ENCODE assay signal across 25 cellular contexts in genomic region chr19:50435627-50436026, GRCh38. TPM values are rescaled to one million over a fixed set of nuclear protein-coding genes. Genes with fewer than 3 reads are reported as not detected.
A peak's percentile ranks its signal among the peaks of the same experiment; 100 is the strongest.
DNase-seq lines count a peak whose midpoint lies in the region; ATAC-seq and TF ChIP-seq lines count a peak whose summit lies in the region.
"Had no signal": no experiment of that assay in that cellular context is flagged by ENCODE, and none has a peak within 500 bp of the region (broad histone marks: within the 10 kb centered on the region; RNA-seq: fewer than 3 reads in every experiment).

No MANE protein-coding gene starts in this region.

- TF ChIP-seq POLR2A in IMR-90 (IDR thresholded peaks at IDR 0.05; ENCODE audit: low read depth, low read length) = no peak
- no peak for TF ChIP-seq POLR2A in gastrocnemius medialis (IDR thresholded peaks at IDR 0.05)
- TF ChIP-seq POLR2A in suprapubic skin (IDR thresholded peaks at IDR 0.05) = no peak

- H3K27me3 Mint-ChIP-seq in endodermal cell (ENCODE audit: insufficient read depth) = peaks cover 41% of the 10 kb centered on the region
- H3K27me3 Mint-ChIP-seq in CD4-positive, alpha-beta memory T cell = peaks cover 9 to 25% of the 10 kb centered on the region in 2 donors

- H3K9me3 ChIP-seq in IMR-90 (ENCODE audit: control insufficient read depth, insufficient read depth, low read length) = no peaks in the 10 kb centered on the region
- H3K9me3 ChIP-seq in endodermal cell (ENCODE audit: control insufficient read depth, low read length) = no peaks in the 10 kb centered on the region
- no peaks in the 10 kb centered on the region for H3K9me3 ChIP-seq in gastrocnemius medialis
- H3K9me3 ChIP-seq in CD4-positive, alpha-beta memory T cell (ENCODE audit: control insufficient read depth in 1 of 2, low read length in 2 of 2) = no peaks in the 10 kb centered on the region
- H3K9me3 ChIP-seq in suprapubic skin = no peaks in the 10 kb centered on the region

- no peak overlapping the region for H3K4ac ChIP-seq in IMR-90 (ENCODE audit: low read depth, low read length)

- in situ Hi-C loops in IMR-90 (cut with MboI; ENCODE audit: low sequenced_read_pairs) (no loop called here), gastrocnemius medialis (cut with MboI; ENCODE audit: low sequenced_read_pairs in 4 of 4) (no loop called here)

- no peak overlapping the region for H2BK20ac ChIP-seq in IMR-90 (ENCODE audit: low read depth, low read length)

- TF ChIP-seq RAD21 in IMR-90 (IDR thresholded peaks at IDR 0.05; ENCODE audit: low read length) = no peak

- no peak overlapping the region for H4K8ac ChIP-seq in IMR-90 (ENCODE audit: low read depth in 2 of 2, low read length in 2 of 2)

- H3K9me3 Mint-ChIP-seq in endodermal cell = no peaks in the 10 kb centered on the region
- H3K9me3 Mint-ChIP-seq in CD4-positive, alpha-beta memory T cell = peaks cover 0 to 2% (median 0%) of the 10 kb centered on the region in 8 donors
- H3K9me3 Mint-ChIP-seq: T-cell had no signal

- H2BK5ac ChIP-seq in IMR-90 (ENCODE audit: low read depth, low read length, poor library complexity, severe bottlenecking) = no peak overlapping the region

- no peak overlapping the region for H3K23ac ChIP-seq in IMR-90 (ENCODE audit: low read depth, low read length)

- BruUV-seq in IMR-90 (replicated peaks; lab: Mats Ljungman, UMichigan) = no TSS peak

- no peak overlapping the region for H4K5ac ChIP-seq in IMR-90 (ENCODE audit: low read depth, low read length)

- no peak overlapping the region for H2BK120ac ChIP-seq in IMR-90 (ENCODE audit: low read depth, low read length)

- H3K27me3 ChIP-seq in IMR-90 (ENCODE audit: control insufficient read depth, insufficient read depth, low read length) (peaks cover 26% of the 10 kb centered on the region), endodermal cell (ENCODE audit: control insufficient read depth, insufficient read depth, low read length, poor library complexity, severe bottlenecking) (no peaks in the 10 kb centered on the region), gastrocnemius medialis (peaks cover 4 to 14% (median 10%) of the 10 kb centered on the region in 3 donors), suprapubic skin (peaks cover 41% of the 10 kb centered on the region)
- H3K27me3 ChIP-seq in CD4-positive, alpha-beta memory T cell (ENCODE audit: insufficient read depth, low read length) = no peaks in the 10 kb centered on the region

- WGBS in IMR-90 (ENCODE audit: extremely low coverage in 2 of 2, insufficient read length in 1 of 2), 2 experiments = no CpG with 5 or more reads among the region's 12 CpGs
- WGBS in endodermal cell (ENCODE audit: insufficient coverage in 1 of 2, insufficient read length in 1 of 2), 2 experiments = 87 to 91% methylated on average over 5 to 12 of the region's 12 CpGs
- WGBS in suprapubic skin = 82% methylated on average over 12 of the region's 12 CpGs

- dilution Hi-C loops in IMR-90 (cut with HindIII; ENCODE audit: low sequenced_read_pairs, unreplicated experiment) = no loop called here

- intact Hi-C loops in IMR-90 (cut with micrococcal nuclease) = no loop called here
- intact Hi-C loops in gastrocnemius medialis (cut with DNase I; ENCODE audit: low total_unique reads) = loop anchor here (10.0 kb wide), 1 partner anchor 369 kb away; no protein-coding TSS in a partner anchor
- intact Hi-C loops in CD4-positive, alpha-beta memory T cell (cut with micrococcal nuclease) = no loop called here

- CTCF ChIA-PET in IMR-90 (lab: Yijun Ruan, JAX) = no interaction called here
- CTCF ChIA-PET in CD4-positive, alpha-beta memory T cell (lab: Charles Lee; ENCODE audit: partially characterized antibody) = no interaction called here

- H3K4me3 ChIP-seq in IMR-90 (ENCODE audit: insufficient read depth, low read depth, low read length) (no peak overlapping the region), endodermal cell (ENCODE audit: low read length) (no peak overlapping the region), gastrocnemius medialis (no peak overlapping the region), suprapubic skin (no peak overlapping the region)
- H3K4me3 ChIP-seq in CD4-positive, alpha-beta memory T cell (ENCODE audit: low read length in 2 of 2) = no peak overlapping the region

- H3K9me1 ChIP-seq in IMR-90 (ENCODE audit: insufficient read depth, low read length) = no peaks in the 10 kb centered on the region

- H3K27ac Mint-ChIP-seq in endodermal cell = no peak overlapping the region
- H3K27ac Mint-ChIP-seq in CD4-positive, alpha-beta memory T cell = no peak overlapping the region
- H3K27ac Mint-ChIP-seq: T-cell had no signal

- H3K9ac ChIP-seq in IMR-90 (ENCODE audit: low read depth, low read length) = no peak overlapping the region
- H3K9ac ChIP-seq in endodermal cell (ENCODE audit: extremely low read depth, low read length, poor library complexity, severe bottlenecking) = no peak overlapping the region

- H3K4me1 ChIP-seq in IMR-90 (ENCODE audit: control insufficient read depth, insufficient read depth, low read length) = 0 out of 2 replicates have a peak, but pooled peaks cover 3% of the 10 kb centered on the region
- H3K4me1 ChIP-seq in endodermal cell (ENCODE audit: control insufficient read depth, insufficient read depth, low read length) = no peaks in the 10 kb centered on the region
- H3K4me1 ChIP-seq in gastrocnemius medialis = peaks cover 12 to 14% of the 10 kb centered on the region in 2 donors
- H3K4me1 ChIP-seq in CD4-positive, alpha-beta memory T cell (ENCODE audit: insufficient read depth, low read length) = peaks cover 13% of the 10 kb centered on the region
- peaks cover 20% of the 10 kb centered on the region for H3K4me1 ChIP-seq in suprapubic skin

- H3K36me3 Mint-ChIP-seq in endodermal cell (ENCODE audit: low read depth) = no peaks in the 10 kb centered on the region
- no peaks in the 10 kb centered on the region for H3K36me3 Mint-ChIP-seq in CD4-positive, alpha-beta memory T cell
- H3K36me3 Mint-ChIP-seq: T-cell had no signal

- no peaks in the 10 kb centered on the region for H3K36me3 ChIP-seq in IMR-90 (ENCODE audit: control insufficient read depth, insufficient read depth, low read length)
- H3K36me3 ChIP-seq in endodermal cell (ENCODE audit: control insufficient read depth, insufficient read depth, low read length) = no peaks in the 10 kb centered on the region
- H3K36me3 ChIP-seq in gastrocnemius medialis = no peaks in the 10 kb centered on the region
- H3K36me3 ChIP-seq in CD4-positive, alpha-beta memory T cell (ENCODE audit: insufficient read depth, low read length) = no peaks in the 10 kb centered on the region
- no peaks in the 10 kb centered on the region for H3K36me3 ChIP-seq in suprapubic skin

- no peak overlapping the region for H3K4me2 ChIP-seq in IMR-90 (ENCODE audit: low read depth, low read length)

- ATAC-seq in IMR-90 (ENCODE audit: low read depth) (no peak), gastrocnemius medialis (no peak)
- ATAC-seq: Panc1, T-cell had no signal

- H2AFZ ChIP-seq in IMR-90 (replicated peaks; ENCODE audit: low read length, poor library complexity) = no peak overlapping the region

- H3K14ac ChIP-seq in IMR-90 (replicated peaks; ENCODE audit: low read depth, low read length) = no peak overlapping the region

- H3K4me3 Mint-ChIP-seq in endodermal cell = no peak overlapping the region
- H3K4me3 Mint-ChIP-seq in CD4-positive, alpha-beta memory T cell = no peak overlapping the region
- H3K4me3 Mint-ChIP-seq: T-cell had no signal

- H4K91ac ChIP-seq in IMR-90 (ENCODE audit: insufficient read depth, low read depth, low read length) = no peak overlapping the region

- no peak overlapping the region for H2AK5ac ChIP-seq in IMR-90 (ENCODE audit: low read depth, low read length)

- TF ChIP-seq CTCF in IMR-90 (conservative IDR thresholded peaks at IDR 0.05; ENCODE audit: low read depth, low read length) (no peak), endodermal cell (conservative IDR thresholded peaks at IDR 0.05) (no peak), gastrocnemius medialis (IDR thresholded peaks at IDR 0.05 in 4 of 5, conservative IDR thresholded peaks at IDR 0.05 in 1 of 5) (no peak), suprapubic skin (IDR thresholded peaks at IDR 0.05) (no peak)

- DNase-seq in IMR-90 = no peak
- peak; percentile 32 for DNase-seq in endodermal cell
- DNase-seq in gastrocnemius medialis = no peak
- DNase-seq in CD4-positive, alpha-beta memory T cell = no peak
- no peak for DNase-seq in iPS-NIHi11 (ENCODE audit: low spot score)
- DNase-seq in suprapubic skin (ENCODE audit: low spot score in 2 of 2) = no peak
- DNase-seq in NCI-H2196 (lab: John Stamatoyannopoulos, UW; ENCODE audit: unreplicated experiment) = no peak
- DNase-seq: DMS53, MV-4-11, NCI-H1105 treated with DMSO at 0.1 percent for 48 hours, NCI-H146, NCI-H1930, NCI-H2107, NCI-H446 treated with DMSO at 0.1 percent for 48 hours, NCI-H526 treated with DMSO at 0.1 percent for 48 hours, SHP77, T-cell had no signal

- peak overlapping the region; percentile 50 for H2AK9ac ChIP-seq in IMR-90 (replicated peaks; ENCODE audit: low read depth, low read length, poor library complexity)

- H3K79me1 ChIP-seq in IMR-90 (ENCODE audit: low read depth in 1 of 2, low read length in 2 of 2) = no peaks in the 10 kb centered on the region

- H4K20me1 ChIP-seq in IMR-90 (ENCODE audit: insufficient read depth, low read length) = no peaks in the 10 kb centered on the region

- no peak overlapping the region for H3K56ac ChIP-seq in IMR-90 (ENCODE audit: extremely low read depth, insufficient read depth, low read length)

- no peak for TF ChIP-seq EP300 in suprapubic skin (IDR thresholded peaks at IDR 0.05)

- no peak overlapping the region for H2BK15ac ChIP-seq in IMR-90 (ENCODE audit: low read depth, low read length)

- peaks cover 8% of the 10 kb centered on the region for H3K4me1 Mint-ChIP-seq in endodermal cell
- H3K4me1 Mint-ChIP-seq in CD4-positive, alpha-beta memory T cell = peaks cover 6 to 16% (median 9%) of the 10 kb centered on the region in 4 donors

- no peak overlapping the region for H3K27ac ChIP-seq in IMR-90 (ENCODE audit: insufficient read depth, low read length)
- no peak overlapping the region for H3K27ac ChIP-seq in endodermal cell (ENCODE audit: low read depth, low read length)
- peak overlapping the region in 3 of 4 donors; percentile 85 to 94 (median 89) for H3K27ac ChIP-seq in gastrocnemius medialis
- H3K27ac ChIP-seq in CD4-positive, alpha-beta memory T cell (ENCODE audit: low read depth, low read length) = no peak overlapping the region
- no peak overlapping the region for H3K27ac ChIP-seq in suprapubic skin
- H3K27ac ChIP-seq: RWPE1 had no signal

- no peak overlapping the region for H3K18ac ChIP-seq in IMR-90 (ENCODE audit: low read depth, low read length)

- POLR2A ChIA-PET in IMR-90 (lab: Charles Lee; ENCODE audit: unreplicated experiment) = no interaction called here
- POLR2A ChIA-PET in CD4-positive, alpha-beta memory T cell (lab: Charles Lee; ENCODE audit: partially characterized antibody) = no interaction called here

RNA-seq across cellular contexts. Expression of gene MYBPC2, which starts 2.9 kb away (rescaled TPM):
- not detected in 2 replicates for total RNA-seq in IMR-90 (2012; rRNA removed)
- polyA plus RNA-seq in IMR-90 (2012; rRNA removed) = not detected in 2 replicates
- polyA plus RNA-seq in IMR-90 (2012; cell fraction: cytosol; rRNA removed) = 0.01 TPM in 1 of 2 replicates, not detected in the other
- 0.01 TPM in 1 of 2 replicates, not detected in the other for polyA plus RNA-seq in IMR-90 (2012; cell fraction: nucleus; rRNA removed; ENCODE audit: low replicate concordance)
- 1 to 10 TPM; 1.9 to 2.3 TPM for total RNA-seq in endodermal cell
- 0.71 TPM for polyA plus RNA-seq in endodermal cell (2013, experiment 1 of 2)
- polyA plus RNA-seq in endodermal cell (2013, experiment 2 of 2) = 0.62 TPM
- 100 to 1,000 TPM; 358 to 988 (median 442) TPM for total RNA-seq in gastrocnemius medialis
- total RNA-seq in CD4-positive, alpha-beta memory T cell = not detected
- under 1 TPM in 1 of 2 donors, not detected in 1; 0.10 TPM for polyA plus RNA-seq in CD4-positive, alpha-beta memory T cell
- total RNA-seq in suprapubic skin = under 1 TPM in 1 of 4 donors, not detected in 3; 0.29 TPM
- total RNA-seq: A673, H4, HT-29, MCF 10A, SK-MEL-5 had no signal

RNA-seq across cellular contexts. Expression of gene SPIB, which starts 16.9 kb away (rescaled TPM):
- total RNA-seq in IMR-90 (2012; rRNA removed) (not detected in 2 replicates), endodermal cell (1 to 10 TPM in 1 of 2 donors, under 1 TPM in 1; 0.11 to 2.6 TPM), gastrocnemius medialis (under 1 TPM in 1 of 4 donors, not detected in 3; 0.15 TPM), suprapubic skin (not detected)
- polyA plus RNA-seq in IMR-90 (2012; rRNA removed) = not detected in 2 replicates
- not detected in 2 replicates for polyA plus RNA-seq in IMR-90 (2012; cell fraction: cytosol; rRNA removed)
- not detected in 2 replicates for polyA plus RNA-seq in IMR-90 (2012; cell fraction: nucleus; rRNA removed; ENCODE audit: low replicate concordance)
- 0.68 TPM for polyA plus RNA-seq in endodermal cell (2013, experiment 1 of 2)
- 0.41 TPM for polyA plus RNA-seq in endodermal cell (2013, experiment 2 of 2)
- not detected for total RNA-seq in CD4-positive, alpha-beta memory T cell
- polyA plus RNA-seq in CD4-positive, alpha-beta memory T cell = 1 to 10 TPM in 1 of 2 donors, not detected in 1; 1.9 TPM
- total RNA-seq: HT-29, LHCN-M2, MCF 10A, SK-MEL-5 had no signal

RNA-seq across cellular contexts. Expression of gene EMC10, which starts 40.7 kb away (rescaled TPM):
- total RNA-seq in IMR-90 (2012; rRNA removed) (11.3 and 12.2 TPM in 2 replicates), endodermal cell (100 to 1,000 TPM; 119 to 123 TPM), gastrocnemius medialis (10 to 100 TPM; 29.2 to 67.4 (median 45.4) TPM), suprapubic skin (10 to 100 TPM; 34.9 to 77.2 (median 71.1) TPM)
- polyA plus RNA-seq in IMR-90 (2012; rRNA removed) = 90.9 and 103 TPM in 2 replicates
- polyA plus RNA-seq in IMR-90 (2012; cell fraction: cytosol; rRNA removed) = 111 and 157 TPM in 2 replicates
- polyA plus RNA-seq in IMR-90 (2012; cell fraction: nucleus; rRNA removed; ENCODE audit: low replicate concordance) = 32.4 and 52.8 TPM in 2 replicates
- 88.6 TPM for polyA plus RNA-seq in endodermal cell (2013, experiment 1 of 2)
- polyA plus RNA-seq in endodermal cell (2013, experiment 2 of 2) = 88.0 TPM
- 10 to 100 TPM; 83.7 to 92.6 TPM for total RNA-seq in CD4-positive, alpha-beta memory T cell
- 10 to 100 TPM in 1 of 2 donors, 1 to 10 TPM in 1; 7.8 to 10.1 TPM for polyA plus RNA-seq in CD4-positive, alpha-beta memory T cell

RNA-seq across cellular contexts. Expression of gene GARIN5A, which starts 41.0 kb away (rescaled TPM):
- total RNA-seq in IMR-90 (2012; rRNA removed) = 0.28 TPM in 1 of 2 replicates, not detected in the other
- 0.49 and 0.53 TPM in 2 replicates for polyA plus RNA-seq in IMR-90 (2012; rRNA removed)
- 0.08 and 0.90 TPM in 2 replicates for polyA plus RNA-seq in IMR-90 (2012; cell fraction: cytosol; rRNA removed)
- polyA plus RNA-seq in IMR-90 (2012; cell fraction: nucleus; rRNA removed; ENCODE audit: low replicate concordance) = 0.50 and 0.85 TPM in 2 replicates
- total RNA-seq in endodermal cell = 1 to 10 TPM; 8.3 to 9.5 TPM
- 1.7 TPM for polyA plus RNA-seq in endodermal cell (2013, experiment 1 of 2)
- polyA plus RNA-seq in endodermal cell (2013, experiment 2 of 2) = 2.4 TPM
- total RNA-seq in gastrocnemius medialis = 10 to 100 TPM in 1 of 4 donors, 1 to 10 TPM in 2, not detected in 1; 1.2 to 11.0 (median 1.9) TPM
- under 1 TPM in 1 of 2 experiments, not detected in 1; 0.61 TPM for total RNA-seq in CD4-positive, alpha-beta memory T cell
- under 1 TPM; 0.39 to 0.44 TPM for polyA plus RNA-seq in CD4-positive, alpha-beta memory T cell
- total RNA-seq in suprapubic skin = 1 to 10 TPM in 3 of 4 donors, not detected in 1; 3.9 to 5.0 (median 4.2) TPM

RNA-seq across cellular contexts. Expression of gene POLD1, which starts 51.5 kb away (rescaled TPM):
- total RNA-seq in IMR-90 (2012; rRNA removed) (13.1 and 13.8 TPM in 2 replicates), endodermal cell (100 to 1,000 TPM; 106 to 127 TPM), gastrocnemius medialis (10 to 100 TPM in 1 of 4 donors, 1 to 10 TPM in 3; 4.0 to 18.3 (median 6.0) TPM), suprapubic skin (10 to 100 TPM; 17.2 to 26.9 (median 21.5) TPM)
- 28.9 and 40.2 TPM in 2 replicates for polyA plus RNA-seq in IMR-90 (2012; rRNA removed)
- 15.6 and 24.5 TPM in 2 replicates for polyA plus RNA-seq in IMR-90 (2012; cell fraction: cytosol; rRNA removed)
- 76.5 and 228 TPM in 2 replicates for polyA plus RNA-seq in IMR-90 (2012; cell fraction: nucleus; rRNA removed; ENCODE audit: low replicate concordance)
- 68.6 TPM for polyA plus RNA-seq in endodermal cell (2013, experiment 1 of 2)
- polyA plus RNA-seq in endodermal cell (2013, experiment 2 of 2) = 68.1 TPM
- 10 to 100 TPM; 40.4 to 41.1 TPM for total RNA-seq in CD4-positive, alpha-beta memory T cell
- 10 to 100 TPM; 29.3 to 30.7 TPM for polyA plus RNA-seq in CD4-positive, alpha-beta memory T cell

Comparison
In these comparisons a context has a peak if more than half of its experiments do, and no peak if none do; other contexts are left out.
1. H3K27ac ChIP-seq: peak in gastrocnemius medialis (3 of 4); none in IMR-90 (single experiment), endodermal cell (single experiment), CD4-positive, alpha-beta memory T cell (single experiment) and suprapubic skin (single experiment).
2. RNA of gene MYBPC2, which starts 2.9 kb away (total RNA-seq): 358 to 988 TPM in gastrocnemius medialis; 1.9 to 2.3 TPM in endodermal cell, 0.29 TPM in suprapubic skin, not detected in CD4-positive, alpha-beta memory T cell and not detected in IMR-90; every median in the first group is over 100 times any median in the second.